ENCODE assay signal across 1 cellular context in the genomic region with DNA sequence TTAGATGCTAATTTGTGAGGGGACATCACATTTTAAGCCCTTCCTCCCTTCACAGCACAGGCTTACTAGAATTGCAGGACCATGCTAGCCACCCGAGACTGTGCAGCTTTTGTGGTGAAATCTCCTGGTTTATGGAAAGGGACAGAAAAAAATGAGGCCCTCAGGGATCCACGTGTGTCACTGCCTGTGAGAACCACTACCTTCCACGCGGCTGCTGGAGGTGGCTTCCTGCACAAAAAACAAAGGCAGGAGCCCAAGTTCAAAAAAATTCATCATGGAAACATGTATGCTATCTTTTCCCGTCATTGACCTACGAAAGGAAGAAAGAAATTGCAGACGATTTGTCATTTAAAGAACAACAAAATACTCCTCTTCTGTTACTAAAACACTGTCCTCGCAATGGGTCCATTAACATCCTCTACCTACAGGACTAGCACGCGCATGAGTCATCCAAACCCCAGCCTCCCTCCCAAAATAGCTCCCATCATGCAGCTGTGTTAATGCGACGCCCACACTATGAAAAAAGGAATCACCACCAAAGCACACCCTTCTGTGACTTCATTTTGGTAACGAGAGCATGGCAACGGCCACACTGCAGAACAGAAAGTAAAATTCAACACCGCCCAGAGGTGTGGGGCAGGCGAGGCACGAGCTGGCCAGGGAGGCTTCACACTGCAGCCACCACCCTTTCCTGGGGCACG.
TF ChIP-seq lines count a peak whose summit lies in the region.

No MANE protein-coding gene starts in this region.

TF ChIP-seq in GM12878, 131 proteins besides CTCF, POLR2A, EP300 and RAD21 (continued from another document):
- TF ChIP-seq, protein P1, sequence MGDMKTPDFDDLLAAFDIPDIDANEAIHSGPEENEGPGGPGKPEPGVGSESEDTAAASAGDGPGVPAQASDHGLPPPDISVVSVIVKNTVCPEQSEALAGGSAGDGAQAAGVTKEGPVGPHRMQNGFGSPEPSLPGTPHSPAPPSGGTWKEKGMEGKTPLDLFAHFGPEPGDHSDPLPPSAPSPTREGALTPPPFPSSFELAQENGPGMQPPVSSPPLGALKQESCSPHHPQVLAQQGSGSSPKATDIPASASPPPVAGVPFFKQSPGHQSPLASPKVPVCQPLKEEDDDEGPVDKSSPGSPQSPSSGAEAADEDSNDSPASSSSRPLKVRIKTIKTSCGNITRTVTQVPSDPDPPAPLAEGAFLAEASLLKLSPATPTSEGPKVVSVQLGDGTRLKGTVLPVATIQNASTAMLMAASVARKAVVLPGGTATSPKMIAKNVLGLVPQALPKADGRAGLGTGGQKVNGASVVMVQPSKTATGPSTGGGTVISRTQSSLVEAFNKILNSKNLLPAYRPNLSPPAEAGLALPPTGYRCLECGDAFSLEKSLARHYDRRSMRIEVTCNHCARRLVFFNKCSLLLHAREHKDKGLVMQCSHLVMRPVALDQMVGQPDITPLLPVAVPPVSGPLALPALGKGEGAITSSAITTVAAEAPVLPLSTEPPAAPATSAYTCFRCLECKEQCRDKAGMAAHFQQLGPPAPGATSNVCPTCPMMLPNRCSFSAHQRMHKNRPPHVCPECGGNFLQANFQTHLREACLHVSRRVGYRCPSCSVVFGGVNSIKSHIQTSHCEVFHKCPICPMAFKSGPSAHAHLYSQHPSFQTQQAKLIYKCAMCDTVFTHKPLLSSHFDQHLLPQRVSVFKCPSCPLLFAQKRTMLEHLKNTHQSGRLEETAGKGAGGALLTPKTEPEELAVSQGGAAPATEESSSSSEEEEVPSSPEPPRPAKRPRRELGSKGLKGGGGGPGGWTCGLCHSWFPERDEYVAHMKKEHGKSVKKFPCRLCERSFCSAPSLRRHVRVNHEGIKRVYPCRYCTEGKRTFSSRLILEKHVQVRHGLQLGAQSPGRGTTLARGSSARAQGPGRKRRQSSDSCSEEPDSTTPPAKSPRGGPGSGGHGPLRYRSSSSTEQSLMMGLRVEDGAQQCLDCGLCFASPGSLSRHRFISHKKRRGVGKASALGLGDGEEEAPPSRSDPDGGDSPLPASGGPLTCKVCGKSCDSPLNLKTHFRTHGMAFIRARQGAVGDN (IDR thresholded peaks at IDR 0.05) = peak; percentile 55; the same call in 1 of the 2 replicates
- no peak for TF ChIP-seq HDGF (IDR thresholded peaks at IDR 0.05)
- TF ChIP-seq, protein P2, sequence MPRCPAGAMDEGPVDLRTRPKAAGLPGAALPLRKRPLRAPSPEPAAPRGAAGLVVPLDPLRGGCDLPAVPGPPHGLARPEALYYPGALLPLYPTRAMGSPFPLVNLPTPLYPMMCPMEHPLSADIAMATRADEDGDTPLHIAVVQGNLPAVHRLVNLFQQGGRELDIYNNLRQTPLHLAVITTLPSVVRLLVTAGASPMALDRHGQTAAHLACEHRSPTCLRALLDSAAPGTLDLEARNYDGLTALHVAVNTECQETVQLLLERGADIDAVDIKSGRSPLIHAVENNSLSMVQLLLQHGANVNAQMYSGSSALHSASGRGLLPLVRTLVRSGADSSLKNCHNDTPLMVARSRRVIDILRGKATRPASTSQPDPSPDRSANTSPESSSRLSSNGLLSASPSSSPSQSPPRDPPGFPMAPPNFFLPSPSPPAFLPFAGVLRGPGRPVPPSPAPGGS (IDR thresholded peaks at IDR 0.05; ENCODE audit: borderline replicate concordance, insufficient read depth, low read depth, low read length, poor library complexity, severe bottlenecking) = no peak
- TF ChIP-seq NR2C1 (IDR thresholded peaks at IDR 0.05) = no peak
- TF ChIP-seq ATF7 (IDR thresholded peaks at IDR 0.05; ENCODE audit: low read depth) = peak; percentile 75
- no peak for TF ChIP-seq MYC (IDR thresholded peaks at IDR 0.05; ENCODE audit: insufficient read depth, insufficient read length, insufficient replicate concordance, low read length, severe bottlenecking)
- TF ChIP-seq NR2F1 (conservative IDR thresholded peaks at IDR 0.05) = no peak
- no peak for TF ChIP-seq JUND (IDR thresholded peaks at IDR 0.05; ENCODE audit: low read depth, low read length)
- TF ChIP-seq STAT1 (conservative IDR thresholded peaks at IDR 0.05) = no peak
- TF ChIP-seq ESRRA (IDR thresholded peaks at IDR 0.05; ENCODE audit: low read length) = no peak
- TF ChIP-seq CREB1 (IDR thresholded peaks at IDR 0.05; ENCODE audit: low read depth) = peak; percentile 59
- TF ChIP-seq, protein P3, sequence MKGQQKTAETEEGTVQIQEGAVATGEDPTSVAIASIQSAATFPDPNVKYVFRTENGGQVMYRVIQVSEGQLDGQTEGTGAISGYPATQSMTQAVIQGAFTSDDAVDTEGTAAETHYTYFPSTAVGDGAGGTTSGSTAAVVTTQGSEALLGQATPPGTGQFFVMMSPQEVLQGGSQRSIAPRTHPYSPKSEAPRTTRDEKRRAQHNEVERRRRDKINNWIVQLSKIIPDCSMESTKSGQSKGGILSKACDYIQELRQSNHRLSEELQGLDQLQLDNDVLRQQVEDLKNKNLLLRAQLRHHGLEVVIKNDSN (IDR thresholded peaks at IDR 0.05; ENCODE audit: borderline replicate concordance, extremely low read length, insufficient read depth, low read depth, low read length) = no peak
- no peak for TF ChIP-seq HDAC2 (IDR thresholded peaks at IDR 0.05)
- TF ChIP-seq, protein P4, sequence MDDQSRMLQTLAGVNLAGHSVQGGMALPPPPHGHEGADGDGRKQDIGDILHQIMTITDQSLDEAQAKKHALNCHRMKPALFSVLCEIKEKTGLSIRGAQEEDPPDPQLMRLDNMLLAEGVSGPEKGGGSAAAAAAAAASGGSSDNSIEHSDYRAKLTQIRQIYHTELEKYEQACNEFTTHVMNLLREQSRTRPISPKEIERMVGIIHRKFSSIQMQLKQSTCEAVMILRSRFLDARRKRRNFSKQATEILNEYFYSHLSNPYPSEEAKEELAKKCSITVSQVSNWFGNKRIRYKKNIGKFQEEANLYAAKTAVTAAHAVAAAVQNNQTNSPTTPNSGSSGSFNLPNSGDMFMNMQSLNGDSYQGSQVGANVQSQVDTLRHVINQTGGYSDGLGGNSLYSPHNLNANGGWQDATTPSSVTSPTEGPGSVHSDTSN (IDR thresholded peaks at IDR 0.05; ENCODE audit: insufficient replicate concordance, low read depth, low read length) = no peak
- no peak for TF ChIP-seq ZNF622 (IDR thresholded peaks at IDR 0.05)
- no peak for TF ChIP-seq CHD2 (IDR thresholded peaks at IDR 0.05; ENCODE audit: borderline replicate concordance, low read depth, low read length)
- TF ChIP-seq, protein P5, sequence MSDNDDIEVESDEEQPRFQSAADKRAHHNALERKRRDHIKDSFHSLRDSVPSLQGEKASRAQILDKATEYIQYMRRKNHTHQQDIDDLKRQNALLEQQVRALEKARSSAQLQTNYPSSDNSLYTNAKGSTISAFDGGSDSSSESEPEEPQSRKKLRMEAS (IDR thresholded peaks at IDR 0.05; ENCODE audit: low read depth, low read length) = peak; percentile 55; the same call in 1 of the 2 replicates
- no peak for TF ChIP-seq ZZZ3 (IDR thresholded peaks at IDR 0.05; ENCODE audit: control insufficient read depth, insufficient read length, low read depth)
